ENCODE assay signal across 1 cellular context in the genomic region with DNA sequence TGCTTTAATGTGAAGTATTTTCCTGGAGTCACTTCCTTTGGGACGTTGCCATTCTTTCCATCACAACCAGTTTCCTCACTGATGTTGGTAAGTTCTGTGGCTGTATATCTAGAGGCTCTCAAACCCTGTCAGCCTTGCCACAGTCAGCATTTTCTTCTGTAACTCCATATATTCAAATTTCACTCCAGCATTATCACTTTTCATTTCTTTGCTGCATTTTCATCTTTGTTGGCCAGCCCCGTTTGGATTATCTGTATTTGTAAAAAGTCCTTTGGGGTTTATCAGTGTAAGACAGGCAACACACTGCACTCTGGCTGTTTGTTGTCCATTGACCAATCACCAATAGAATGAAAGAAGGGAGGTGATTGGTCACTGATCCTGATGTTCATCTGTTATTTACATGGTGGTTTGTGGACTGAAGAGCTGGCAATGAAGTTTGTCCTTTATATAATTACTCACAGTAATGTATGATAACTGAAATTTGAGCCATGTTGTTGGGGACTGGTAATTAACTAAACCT.
TF ChIP-seq lines count a peak whose summit lies in the region.

No MANE protein-coding gene starts in this region.

TF ChIP-seq in K562, 482 proteins besides CTCF, POLR2A, EP300 and RAD21 (continued from another document and continues in another):
- no peak for TF ChIP-seq SFPQ (IDR thresholded peaks at IDR 0.05; ENCODE audit: low read depth, low read length)
- TF ChIP-seq EZH2 (IDR thresholded peaks at IDR 0.05; ENCODE audit: borderline replicate concordance, low read depth, low read length) = no peak
- TF ChIP-seq MCM5 (IDR thresholded peaks at IDR 0.05; ENCODE audit: low read depth) = no peak
- no peak for TF ChIP-seq ZBTB49 (CRISPR knock-in tag; IDR thresholded peaks at IDR 0.05; ENCODE audit: borderline replicate concordance)
- TF ChIP-seq RBM25 (IDR thresholded peaks at IDR 0.05; ENCODE audit: low read depth, low read length, severe bottlenecking) = peak; percentile 71
- peak; percentile 41 to 53; a peak in 1 of 4 replicates for TF ChIP-seq KDM1A (IDR thresholded peaks at IDR 0.05)
- peak; percentile 64 for TF ChIP-seq ATF7 (IDR thresholded peaks at IDR 0.05)
- TF ChIP-seq TRIM24 (IDR thresholded peaks at IDR 0.05) = peak; percentile 71 to 78
- peak; percentile 63 for TF ChIP-seq FOS (IDR thresholded peaks at IDR 0.05; ENCODE audit: extremely low read depth, insufficient read length)
- TF ChIP-seq ZNF766 (CRISPR knock-in tag; conservative IDR thresholded peaks at IDR 0.05) = peak; percentile 85
- peak; percentile 79; the same call in 1 of the 2 replicates for TF ChIP-seq MBD2 (IDR thresholded peaks at IDR 0.05; ENCODE audit: borderline replicate concordance, low read depth)
- no peak for TF ChIP-seq BHLHE40 (IDR thresholded peaks at IDR 0.05; ENCODE audit: low read length)
- peak; percentile 79 for TF ChIP-seq MTA2 (IDR thresholded peaks at IDR 0.05; ENCODE audit: low read depth)
- peak; percentile 64; the same call in 1 of the 2 replicates for TF ChIP-seq CREB1 (IDR thresholded peaks at IDR 0.05)
- TF ChIP-seq CREB1 (CRISPR knock-in tag; IDR thresholded peaks at IDR 0.05) = no peak
- no peak for TF ChIP-seq JUN (IDR thresholded peaks at IDR 0.05; ENCODE audit: borderline replicate concordance, low read depth, low read length)
- no peak for TF ChIP-seq JUN (CRISPR knock-in tag; IDR thresholded peaks at IDR 0.05; ENCODE audit: borderline replicate concordance)
- no peak for TF ChIP-seq FOXA1 (IDR thresholded peaks at IDR 0.05; ENCODE audit: borderline replicate concordance)
- TF ChIP-seq MYBL2 (IDR thresholded peaks at IDR 0.05; ENCODE audit: low read depth) = peak; percentile 71
- TF ChIP-seq MYBL2 (CRISPR knock-in tag; IDR thresholded peaks at IDR 0.05; ENCODE audit: borderline replicate concordance) = no peak
- TF ChIP-seq PTBP1 (IDR thresholded peaks at IDR 0.05; ENCODE audit: low read depth, low read length) = no peak
- peak; percentile 96 for TF ChIP-seq CBFA2T3 (IDR thresholded peaks at IDR 0.05)
- TF ChIP-seq HES1 (IDR thresholded peaks at IDR 0.05; ENCODE audit: low read depth) = no peak
- TF ChIP-seq SMARCA4 (IDR thresholded peaks at IDR 0.05) = peak; percentile 93
- TF ChIP-seq CBFA2T2 (conservative IDR thresholded peaks at IDR 0.05) = peak; percentile 90
- TF ChIP-seq, protein P1, sequence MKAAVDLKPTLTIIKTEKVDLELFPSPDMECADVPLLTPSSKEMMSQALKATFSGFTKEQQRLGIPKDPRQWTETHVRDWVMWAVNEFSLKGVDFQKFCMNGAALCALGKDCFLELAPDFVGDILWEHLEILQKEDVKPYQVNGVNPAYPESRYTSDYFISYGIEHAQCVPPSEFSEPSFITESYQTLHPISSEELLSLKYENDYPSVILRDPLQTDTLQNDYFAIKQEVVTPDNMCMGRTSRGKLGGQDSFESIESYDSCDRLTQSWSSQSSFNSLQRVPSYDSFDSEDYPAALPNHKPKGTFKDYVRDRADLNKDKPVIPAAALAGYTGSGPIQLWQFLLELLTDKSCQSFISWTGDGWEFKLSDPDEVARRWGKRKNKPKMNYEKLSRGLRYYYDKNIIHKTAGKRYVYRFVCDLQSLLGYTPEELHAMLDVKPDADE (conservative IDR thresholded peaks at IDR 0.05; ENCODE audit: control insufficient read depth, low read depth, low read length) = no peak
- no peak for TF ChIP-seq THAP12 (CRISPR knock-in tag; IDR thresholded peaks at IDR 0.05)
- no peak for TF ChIP-seq ZNF354B (CRISPR knock-in tag; IDR thresholded peaks at IDR 0.05)
- TF ChIP-seq U2AF1 (optimal IDR thresholded peaks at IDR 0.05; ENCODE audit: low read depth, low read length) = no peak
- TF ChIP-seq MAFG (tag; conservative IDR thresholded peaks at IDR 0.05) = peak; percentile 96
- no peak for TF ChIP-seq SRSF9 (IDR thresholded peaks at IDR 0.05; ENCODE audit: borderline replicate concordance, low read depth, low read length)
- TF ChIP-seq, protein P2, sequence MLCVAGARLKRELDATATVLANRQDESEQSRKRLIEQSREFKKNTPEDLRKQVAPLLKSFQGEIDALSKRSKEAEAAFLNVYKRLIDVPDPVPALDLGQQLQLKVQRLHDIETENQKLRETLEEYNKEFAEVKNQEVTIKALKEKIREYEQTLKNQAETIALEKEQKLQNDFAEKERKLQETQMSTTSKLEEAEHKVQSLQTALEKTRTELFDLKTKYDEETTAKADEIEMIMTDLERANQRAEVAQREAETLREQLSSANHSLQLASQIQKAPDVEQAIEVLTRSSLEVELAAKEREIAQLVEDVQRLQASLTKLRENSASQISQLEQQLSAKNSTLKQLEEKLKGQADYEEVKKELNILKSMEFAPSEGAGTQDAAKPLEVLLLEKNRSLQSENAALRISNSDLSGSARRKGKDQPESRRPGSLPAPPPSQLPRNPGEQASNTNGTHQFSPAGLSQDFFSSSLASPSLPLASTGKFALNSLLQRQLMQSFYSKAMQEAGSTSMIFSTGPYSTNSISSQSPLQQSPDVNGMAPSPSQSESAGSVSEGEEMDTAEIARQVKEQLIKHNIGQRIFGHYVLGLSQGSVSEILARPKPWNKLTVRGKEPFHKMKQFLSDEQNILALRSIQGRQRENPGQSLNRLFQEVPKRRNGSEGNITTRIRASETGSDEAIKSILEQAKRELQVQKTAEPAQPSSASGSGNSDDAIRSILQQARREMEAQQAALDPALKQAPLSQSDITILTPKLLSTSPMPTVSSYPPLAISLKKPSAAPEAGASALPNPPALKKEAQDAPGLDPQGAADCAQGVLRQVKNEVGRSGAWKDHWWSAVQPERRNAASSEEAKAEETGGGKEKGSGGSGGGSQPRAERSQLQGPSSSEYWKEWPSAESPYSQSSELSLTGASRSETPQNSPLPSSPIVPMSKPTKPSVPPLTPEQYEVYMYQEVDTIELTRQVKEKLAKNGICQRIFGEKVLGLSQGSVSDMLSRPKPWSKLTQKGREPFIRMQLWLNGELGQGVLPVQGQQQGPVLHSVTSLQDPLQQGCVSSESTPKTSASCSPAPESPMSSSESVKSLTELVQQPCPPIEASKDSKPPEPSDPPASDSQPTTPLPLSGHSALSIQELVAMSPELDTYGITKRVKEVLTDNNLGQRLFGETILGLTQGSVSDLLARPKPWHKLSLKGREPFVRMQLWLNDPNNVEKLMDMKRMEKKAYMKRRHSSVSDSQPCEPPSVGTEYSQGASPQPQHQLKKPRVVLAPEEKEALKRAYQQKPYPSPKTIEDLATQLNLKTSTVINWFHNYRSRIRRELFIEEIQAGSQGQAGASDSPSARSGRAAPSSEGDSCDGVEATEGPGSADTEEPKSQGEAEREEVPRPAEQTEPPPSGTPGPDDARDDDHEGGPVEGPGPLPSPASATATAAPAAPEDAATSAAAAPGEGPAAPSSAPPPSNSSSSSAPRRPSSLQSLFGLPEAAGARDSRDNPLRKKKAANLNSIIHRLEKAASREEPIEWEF (CRISPR knock-in tag; IDR thresholded peaks at IDR 0.05) = 0 out of 2 replicates have a peak, but pooled peaks have one; percentile 29
- 0 out of 2 replicates have a peak, but pooled peaks have one; percentile 40 for TF ChIP-seq MYC (IDR thresholded peaks at IDR 0.05; ENCODE audit: low read depth, low read length)
- TF ChIP-seq MYC (CRISPR knock-in tag; IDR thresholded peaks at IDR 0.05; ENCODE audit: borderline replicate concordance, low read depth) = no peak
- TF ChIP-seq SOX6 (IDR thresholded peaks at IDR 0.05) = peak; percentile 90
- peak; percentile 77; the same call in 1 of the 2 replicates for TF ChIP-seq PML (IDR thresholded peaks at IDR 0.05; ENCODE audit: low read length)
- TF ChIP-seq XRCC5 (IDR thresholded peaks at IDR 0.05; ENCODE audit: low read depth, low read length) = no peak
- TF ChIP-seq SRF (CRISPR knock-in tag; IDR thresholded peaks at IDR 0.05) = no peak
- peak; percentile 69 to 84 for TF ChIP-seq FOXA3 (CRISPR knock-in tag; conservative IDR thresholded peaks at IDR 0.05 in 1 of 2, IDR thresholded peaks at IDR 0.05 in 1 of 2)
- TF ChIP-seq, protein P3, sequence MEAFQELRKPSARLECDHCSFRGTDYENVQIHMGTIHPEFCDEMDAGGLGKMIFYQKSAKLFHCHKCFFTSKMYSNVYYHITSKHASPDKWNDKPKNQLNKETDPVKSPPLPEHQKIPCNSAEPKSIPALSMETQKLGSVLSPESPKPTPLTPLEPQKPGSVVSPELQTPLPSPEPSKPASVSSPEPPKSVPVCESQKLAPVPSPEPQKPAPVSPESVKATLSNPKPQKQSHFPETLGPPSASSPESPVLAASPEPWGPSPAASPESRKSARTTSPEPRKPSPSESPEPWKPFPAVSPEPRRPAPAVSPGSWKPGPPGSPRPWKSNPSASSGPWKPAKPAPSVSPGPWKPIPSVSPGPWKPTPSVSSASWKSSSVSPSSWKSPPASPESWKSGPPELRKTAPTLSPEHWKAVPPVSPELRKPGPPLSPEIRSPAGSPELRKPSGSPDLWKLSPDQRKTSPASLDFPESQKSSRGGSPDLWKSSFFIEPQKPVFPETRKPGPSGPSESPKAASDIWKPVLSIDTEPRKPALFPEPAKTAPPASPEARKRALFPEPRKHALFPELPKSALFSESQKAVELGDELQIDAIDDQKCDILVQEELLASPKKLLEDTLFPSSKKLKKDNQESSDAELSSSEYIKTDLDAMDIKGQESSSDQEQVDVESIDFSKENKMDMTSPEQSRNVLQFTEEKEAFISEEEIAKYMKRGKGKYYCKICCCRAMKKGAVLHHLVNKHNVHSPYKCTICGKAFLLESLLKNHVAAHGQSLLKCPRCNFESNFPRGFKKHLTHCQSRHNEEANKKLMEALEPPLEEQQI (IDR thresholded peaks at IDR 0.05) = peak; percentile 88
- TF ChIP-seq XRCC3 (IDR thresholded peaks at IDR 0.05) = no peak
- peak; percentile 96 for TF ChIP-seq DPF2 (IDR thresholded peaks at IDR 0.05)
- peak; percentile 51 for TF ChIP-seq NEUROD1 (IDR thresholded peaks at IDR 0.05; ENCODE audit: borderline replicate concordance, low read depth, low read length, partially characterized antibody)
- TF ChIP-seq ELF4 (CRISPR knock-in tag; IDR thresholded peaks at IDR 0.05) = 0 out of 2 replicates have a peak, but pooled peaks have one; percentile 44
- TF ChIP-seq RCOR1 (IDR thresholded peaks at IDR 0.05; ENCODE audit: borderline replicate concordance in 1 of 2, low read depth in 2 of 2, low read length in 2 of 2) = peak in 1 of 2 experiments; percentile 73; a peak in 2 of 4 replicates
- TF ChIP-seq MEF2A (IDR thresholded peaks at IDR 0.05; ENCODE audit: control insufficient read depth, low read depth, low read length) = no peak
- TF ChIP-seq SMARCC2 (IDR thresholded peaks at IDR 0.05; ENCODE audit: low read depth) = peak; percentile 71; the same call in 1 of the 2 replicates
- no peak for TF ChIP-seq HSF4 (CRISPR knock-in tag; IDR thresholded peaks at IDR 0.05; ENCODE audit: borderline replicate concordance)
